31 cellular contexts compared by ENCODE assay signal in genomic region chr6:69664551-69664950, GRCh38.
"Had no signal": no experiment of that assay in that cellular context is flagged by ENCODE, and none has a peak within 500 bp of the region (broad histone marks: within the 10 kb centered on the region; RNA-seq: fewer than 3 reads in every experiment).

No MANE protein-coding gene starts in this region.

- H3K27me3 ChIP-seq: neural progenitor cell, ovary, spleen, suprapubic skin, testis, tibial artery, transverse colon, upper lobe of right lung, uterus had no signal

- H3K9ac ChIP-seq: neural progenitor cell, parathyroid adenoma had no signal

- H3K9me3 Mint-ChIP-seq: type B pancreatic cell had no signal

- H2AFZ ChIP-seq: neural progenitor cell, parathyroid adenoma had no signal

- H3K36me3 ChIP-seq: neural progenitor cell, ovary, spleen, suprapubic skin, tibial artery, transverse colon, upper lobe of right lung, uterus had no signal

- H3K4me3 Mint-ChIP-seq: naive thymus-derived CD4-positive, alpha-beta T cell; natural killer cell; nephron; neural progenitor cell; stimulated activated effector memory CD8-positive, alpha-beta T cell treated with anti-CD3 and anti-CD28 coated beads, Interleukin-12 subunit alpha, Interleukin-12 subunit beta, amount 100 ng/mL, for 72 hours; type B pancreatic cell had no signal

- H3K27ac ChIP-seq: neural progenitor cell, ovary, parathyroid adenoma, psoas muscle, skin epidermis, spleen, suprapubic skin, testis, tibial artery, transverse colon, upper lobe of right lung, uterus had no signal

- ATAC-seq: naive thymus-derived CD4-positive, alpha-beta T cell; natural killer cell; psoas muscle; right cardiac atrium; sciatic nerve; stimulated activated effector memory CD8-positive, alpha-beta T cell treated with anti-CD3 and anti-CD28 coated beads, Interleukin-12 subunit alpha, Interleukin-12 subunit beta, amount 100 ng/mL, for 72 hours; stimulated activated naive CD8-positive, alpha-beta T cell treated with anti-CD3 and anti-CD28 coated beads, Interleukin-15, amount 100 ng/mL, for 72 hours; stimulated activated naive CD8-positive, alpha-beta T cell treated with anti-CD3 and anti-CD28 coated beads, Interleukin-15, Interleukin-2, amounts not matched to agents 100 U/mL and 50 U/mL, for 24 hours; upper lobe of right lung had no signal

- H3K27ac Mint-ChIP-seq: naive thymus-derived CD4-positive, alpha-beta T cell; natural killer cell; nephron; neural progenitor cell; progenitor cell of endocrine pancreas; stimulated activated effector memory CD8-positive, alpha-beta T cell treated with anti-CD3 and anti-CD28 coated beads, Interleukin-12 subunit alpha, Interleukin-12 subunit beta, amount 100 ng/mL, for 72 hours; stimulated activated naive CD8-positive, alpha-beta T cell treated with anti-CD3 and anti-CD28 coated beads, Interleukin-15, amount 100 ng/mL, for 72 hours; type B pancreatic cell had no signal

- H3K79me2 ChIP-seq: parathyroid adenoma had no signal

- H3K27me3 Mint-ChIP-seq: progenitor cell of endocrine pancreas, type B pancreatic cell had no signal

- H3K4me1 ChIP-seq: neural progenitor cell, parathyroid adenoma, psoas muscle, spleen, suprapubic skin, testis, tibial artery, transverse colon, upper lobe of right lung, uterus had no signal

- H3K36me3 Mint-ChIP-seq: neural progenitor cell; stimulated activated effector memory CD8-positive, alpha-beta T cell treated with anti-CD3 and anti-CD28 coated beads, Interleukin-12 subunit alpha, Interleukin-12 subunit beta, amount 100 ng/mL, for 72 hours; type B pancreatic cell had no signal

- H3K9me3 ChIP-seq: ovary, suprapubic skin, testis, tibial artery, transverse colon, uterus had no signal

- H3K4me2 ChIP-seq: neural progenitor cell, smooth muscle cell had no signal

- H3K4me1 Mint-ChIP-seq: naive thymus-derived CD4-positive, alpha-beta T cell; natural killer cell; nephron; neural progenitor cell; stimulated activated effector memory CD8-positive, alpha-beta T cell treated with anti-CD3 and anti-CD28 coated beads, Interleukin-12 subunit alpha, Interleukin-12 subunit beta, amount 100 ng/mL, for 72 hours had no signal

- DNase-seq: naive thymus-derived CD4-positive, alpha-beta T cell; natural killer cell; occipital lobe; ovary; posterior cingulate gyrus; psoas muscle; right cardiac atrium; spleen; stimulated activated CD4-positive, alpha-beta T cell treated with anti-CD3 and anti-CD28 coated beads, Interleukin-15, amount 100 ng/mL, for 24 hours; stimulated activated CD4-positive, alpha-beta T cell treated with anti-CD3 and anti-CD28 coated beads, Interleukin-2, amount 100 ng/mL, for 24 hours; stimulated activated CD4-positive, alpha-beta T cell treated with anti-CD3 and anti-CD28 coated beads, Interleukin-2, amount 100 ng/mL, for 48 hours; stimulated activated CD4-positive, alpha-beta T cell treated with anti-CD3 and anti-CD28 coated beads, Interleukin-4, amount 100 ng/mL, for 24 hours; stimulated activated naive CD4-positive, alpha-beta T cell; stimulated activated naive CD8-positive, alpha-beta T cell treated with anti-CD3 and anti-CD28 coated beads, Interleukin-15, amount 100 ng/mL, for 72 hours; stimulated activated naive CD8-positive, alpha-beta T cell treated with anti-CD3 and anti-CD28 coated beads, Interleukin-15, Interleukin-2, amounts not matched to agents 100 U/mL and 50 U/mL, for 24 hours; substantia nigra; testis; tibial artery; transverse colon; upper lobe of right lung; uterus had no signal

- H3K4me3 ChIP-seq: neural progenitor cell, ovary, psoas muscle, skin epidermis, smooth muscle cell, spleen, suprapubic skin, testis, tibial artery, transverse colon, upper lobe of right lung, uterus had no signal
